In genomic region chr6:87925373-87926060, GRCh38 we compare ENCODE assay signal across 11 cellular contexts.
DNase-seq lines count a peak whose midpoint lies in the region; ATAC-seq, FAIRE-seq and TF ChIP-seq lines count a peak whose summit lies in the region.
"Had no signal": no experiment of that assay in that cellular context is flagged by ENCODE, and none has a peak within 500 bp of the region (broad histone marks: within the 10 kb centered on the region; RNA-seq: fewer than 3 reads in every experiment).

No MANE protein-coding gene starts in this region.

- peak; percentile 26; the same call in 1 of the 2 replicates for TF ChIP-seq RAD21 in GM12878 (IDR thresholded peaks at IDR 0.05; ENCODE audit: insufficient read depth, low read depth, low read length)

- peak overlapping the region; percentile 53 for H3K4me2 ChIP-seq in GM12878 (ENCODE audit: control insufficient read depth, insufficient read depth)

- H3K36me3 ChIP-seq in GM12878 (ENCODE audit: control insufficient read depth in 2 of 2, insufficient read depth in 2 of 2, low read length in 1 of 2) (no peaks in the 10 kb centered on the region), HAP-1 (replicated peaks) (no peaks in the 10 kb centered on the region), BE2C (no peaks in the 10 kb centered on the region)
- H3K36me3 ChIP-seq: thoracic aorta had no signal

- WGBS in GM12878 (ENCODE audit: insufficient coverage, insufficient replicate concordance, low lambda C conversion rate, missing lambda C conversion rate): under 1% methylated on average over 7 of the region's 7 CpGs

- no peaks in the 10 kb centered on the region for H4K20me1 ChIP-seq in GM12878 (ENCODE audit: control insufficient read depth, insufficient read depth)

- peak; percentile 90 for DNase-seq in GM12865 (ENCODE audit: low read depth)
- DNase-seq in GM12878 (ENCODE audit: low read depth, low spot score): peak; percentile 89
- no peak for DNase-seq in RKO (ENCODE audit: low spot score)
- DNase-seq in HAP-1 (ENCODE audit: low spot score in 2 of 2): no peak
- no peak for DNase-seq in BE2C
- DNase-seq in Right ventricle myocardium superior: no peak
- DNase-seq: activated CD8-positive, alpha-beta memory T cell treated with anti-CD3 and anti-CD28 coated beads, Interleukin-2, amount 50 U/mL, for 4 hours; EL had no signal

- BruUV-seq in GM12878 (replicated peaks; lab: Mats Ljungman, UMichigan): no TSS peak

- H3K9me3 ChIP-seq in GM12878 (replicated peaks; ENCODE audit: control insufficient read depth, insufficient read depth, low read length) (no peaks in the 10 kb centered on the region; the same call in 2 of the 3 replicates), HAP-1 (no peaks in the 10 kb centered on the region), BE2C (no peaks in the 10 kb centered on the region)
- H3K9me3 ChIP-seq: thoracic aorta had no signal

- H2AFZ ChIP-seq in GM12878 (ENCODE audit: control insufficient read depth, low read depth, low read length): peak overlapping the region; percentile 64

- peak; percentile 59 for ATAC-seq in GM19452 (IDR thresholded peaks at IDR 0.05; ENCODE audit: unreplicated experiment)
- ATAC-seq in HG03135 (IDR thresholded peaks at IDR 0.05; ENCODE audit: unreplicated experiment): peak; percentile 50
- peak; percentile 70 for ATAC-seq in GM12878
- no peak for ATAC-seq in Right ventricle myocardium superior (ENCODE audit: poor library complexity)

- RAD21 ChIA-PET in GM12878 (lab: Charles Lee; ENCODE audit: unreplicated experiment): interaction anchor here (0.6 to 7.0 kb wide), 19 partner anchors 9 to 945 kb away, joined by 3 to 79 read pairs (median 5); partner anchors contain the start of gene CNR1

- in situ Hi-C loops in GM12878 (cut with MboI): loop anchor here (5.0 kb wide), 2 partner anchors 93 to 947 kb away; no protein-coding TSS in a partner anchor
- in situ Hi-C loops in HAP-1 (cut with MboI; ENCODE audit: low sequenced_read_pairs): loop anchor here (25.0 kb wide), 2 partner anchors 562 to 937 kb away; no protein-coding TSS in a partner anchor

- H3K4me1 ChIP-seq in GM12878 (ENCODE audit: control insufficient read depth, insufficient read depth, low read length) (peaks cover 73% of the 10 kb centered on the region), HAP-1 (peaks cover 9% of the 10 kb centered on the region), BE2C (no peaks in the 10 kb centered on the region)

- peak; percentile 58 to 89; a peak in 3 of 4 replicates for TF ChIP-seq EP300 in GM12878 (IDR thresholded peaks at IDR 0.05; ENCODE audit: borderline replicate concordance in 1 of 2, control insufficient read depth in 1 of 2, low read depth in 2 of 2, low read length in 2 of 2)

- no peaks in the 10 kb centered on the region for H3K79me2 ChIP-seq in GM12878 (ENCODE audit: control insufficient read depth, insufficient read depth, low read length)

- TF ChIP-seq CTCF in GM12865 (IDR thresholded peaks at IDR 0.05; ENCODE audit: insufficient read depth, low read depth, low read length, missing control alignments) (no peak), GM12878 (IDR thresholded peaks at IDR 0.05 in 2 of 3, conservative IDR thresholded peaks at IDR 0.05 in 1 of 3; ENCODE audit: control insufficient read depth in 2 of 3, extremely low read depth in 1 of 3, insufficient read depth in 1 of 3, low read depth in 3 of 3, low read length in 3 of 3) (no peak), BE2C (IDR thresholded peaks at IDR 0.05; ENCODE audit: low read depth, low read length) (no peak)

- peak overlapping the region; percentile 86 for H3K27ac ChIP-seq in GM12878 (ENCODE audit: control insufficient read depth, insufficient read depth)
- H3K27ac ChIP-seq: thoracic aorta had no signal

- POLR2A ChIA-PET in GM12878 (lab: Charles Lee): interaction anchor here (0.5 to 1.3 kb wide), 5 partner anchors 9 to 930 kb away, joined by 3 to 4 read pairs (median 3); no protein-coding TSS in a partner anchor

- SMC1A ChIA-PET in GM12878 (lab: Charles Lee; ENCODE audit: uncharacterized antibody, unreplicated experiment): interaction anchor here (0.6 to 12.2 kb wide), 29 partner anchors 8 to 949 kb away, joined by 3 to 127 read pairs (median 4); no protein-coding TSS in a partner anchor

- H3K27me3 ChIP-seq in GM12878 (replicated peaks in 1 of 2; ENCODE audit: control insufficient read depth in 2 of 2, insufficient read depth in 2 of 2, low read length in 1 of 2) (no peaks in the 10 kb centered on the region), HAP-1 (ENCODE audit: low read depth) (no peaks in the 10 kb centered on the region), BE2C (no peaks in the 10 kb centered on the region; the same call in 1 of the 2 replicates)

- intact Hi-C loops in GM12878 (cut with micrococcal nuclease; ENCODE audit: unreplicated experiment) (loop anchor here (1.0 to 10.0 kb wide), 9 partner anchors 18 to 837 kb away; partner anchors contain the start of genes AKIRIN2 and RARS2), Right ventricle myocardium superior (cut with DNase I) (loop anchor here (5.0 kb wide), 1 partner anchor 947 kb away; no protein-coding TSS in a partner anchor)

- peak; percentile 80 for FAIRE-seq in GM12878 (lab: Jason Lieb, UNC)

- TF ChIP-seq POLR2A in GM12878 (IDR thresholded peaks at IDR 0.05; ENCODE audit: low read depth, low read length): peak; percentile 55

- peak overlapping the region; percentile 42 for H3K9ac ChIP-seq in GM12878 (ENCODE audit: control insufficient read depth, insufficient read depth, low read length)

- CTCF ChIA-PET in GM12878 (lab: Yijun Ruan, JAX): interaction anchor here (0.9 to 7.6 kb wide), 12 partner anchors 13 to 944 kb away, joined by 3 to 94 read pairs (median 4); no protein-coding TSS in a partner anchor

- H3K4me3 ChIP-seq in GM12865 (ENCODE audit: low read depth, low read length) (no peak overlapping the region), GM12878 (no peak overlapping the region; the same call in 1 of the 2 replicates), HAP-1 (no peak overlapping the region), BE2C (ENCODE audit: low read depth, low read length) (no peak overlapping the region)
- H3K4me3 ChIP-seq: thoracic aorta had no signal

TF ChIP-seq in GM12878, 131 proteins besides CTCF, POLR2A, EP300 and RAD21 (continues in another document):
- peak; percentile 92 for TF ChIP-seq BHLHE40 (IDR thresholded peaks at IDR 0.05; ENCODE audit: borderline replicate concordance in 1 of 2, low read depth in 2 of 2, low read length in 1 of 2)
- no peak for TF ChIP-seq SMC3 (IDR thresholded peaks at IDR 0.05; ENCODE audit: borderline replicate concordance, low read length)
- TF ChIP-seq HSF1 (IDR thresholded peaks at IDR 0.05; ENCODE audit: low read depth, low read length): no peak
- peak; percentile 92 for TF ChIP-seq RUNX3 (IDR thresholded peaks at IDR 0.05; ENCODE audit: low read length)
- no peak for TF ChIP-seq RB1 (IDR thresholded peaks at IDR 0.05; ENCODE audit: borderline replicate concordance)
- TF ChIP-seq MXI1 (IDR thresholded peaks at IDR 0.05; ENCODE audit: low read depth, low read length): no peak
- TF ChIP-seq STAT1 (conservative IDR thresholded peaks at IDR 0.05): no peak; the same call in 1 of the 2 replicates
- TF ChIP-seq POLR2AphosphoS5 (IDR thresholded peaks at IDR 0.05; ENCODE audit: low read length): peak; percentile 56
- 0 out of 2 replicates have a peak, but pooled peaks have one; percentile 38 for TF ChIP-seq IRF4 (IDR thresholded peaks at IDR 0.05; ENCODE audit: low read depth, low read length)
- peak in 1 of 2 experiments; percentile 57; a peak in 1 of 4 replicates for TF ChIP-seq ETV6 (conservative IDR thresholded peaks at IDR 0.05 in 1 of 2, IDR thresholded peaks at IDR 0.05 in 1 of 2; ENCODE audit: borderline replicate concordance in 1 of 2, low read depth in 1 of 2)
- TF ChIP-seq TARDBP (IDR thresholded peaks at IDR 0.05; ENCODE audit: borderline replicate concordance): peak; percentile 74; the same call in 1 of the 2 replicates
- peak; percentile 19 for TF ChIP-seq PBX3 (IDR thresholded peaks at IDR 0.05; ENCODE audit: insufficient replicate concordance, low read depth, low read length)
- peak; percentile 98 for TF ChIP-seq MEF2A (IDR thresholded peaks at IDR 0.05; ENCODE audit: insufficient read depth, low read depth, low read length)
- peak; percentile 98 to 99 for TF ChIP-seq IKZF2 (IDR thresholded peaks at IDR 0.05)
- no peak; the same call in 1 of the 2 replicates for TF ChIP-seq ZNF207 (IDR thresholded peaks at IDR 0.05; ENCODE audit: borderline replicate concordance)
- TF ChIP-seq DPF2 (IDR thresholded peaks at IDR 0.05): peak; percentile 99
- TF ChIP-seq TBL1XR1 (IDR thresholded peaks at IDR 0.05; ENCODE audit: low read depth, low read length): peak; percentile 50
- no peak for TF ChIP-seq ZNF622 (IDR thresholded peaks at IDR 0.05)
- no peak for TF ChIP-seq CREB1 (IDR thresholded peaks at IDR 0.05; ENCODE audit: low read depth)
- TF ChIP-seq SPI1 (IDR thresholded peaks at IDR 0.05; ENCODE audit: borderline replicate concordance, insufficient read depth, low read depth, low read length): peak; percentile 49
- TF ChIP-seq RBBP5 (conservative IDR thresholded peaks at IDR 0.05): no peak; the same call in 1 of the 2 replicates

Comparison
In these comparisons a context has a peak if more than half of its experiments do, and no peak if none do; other contexts are left out.
1. DNase-seq: peak in GM12865 (single experiment) and GM12878 (single experiment); none in RKO (single experiment), HAP-1 (0 of 2), BE2C (single experiment) and Right ventricle myocardium superior (single experiment).